1 cellular context compared by ENCODE assay signal in the genomic region with DNA sequence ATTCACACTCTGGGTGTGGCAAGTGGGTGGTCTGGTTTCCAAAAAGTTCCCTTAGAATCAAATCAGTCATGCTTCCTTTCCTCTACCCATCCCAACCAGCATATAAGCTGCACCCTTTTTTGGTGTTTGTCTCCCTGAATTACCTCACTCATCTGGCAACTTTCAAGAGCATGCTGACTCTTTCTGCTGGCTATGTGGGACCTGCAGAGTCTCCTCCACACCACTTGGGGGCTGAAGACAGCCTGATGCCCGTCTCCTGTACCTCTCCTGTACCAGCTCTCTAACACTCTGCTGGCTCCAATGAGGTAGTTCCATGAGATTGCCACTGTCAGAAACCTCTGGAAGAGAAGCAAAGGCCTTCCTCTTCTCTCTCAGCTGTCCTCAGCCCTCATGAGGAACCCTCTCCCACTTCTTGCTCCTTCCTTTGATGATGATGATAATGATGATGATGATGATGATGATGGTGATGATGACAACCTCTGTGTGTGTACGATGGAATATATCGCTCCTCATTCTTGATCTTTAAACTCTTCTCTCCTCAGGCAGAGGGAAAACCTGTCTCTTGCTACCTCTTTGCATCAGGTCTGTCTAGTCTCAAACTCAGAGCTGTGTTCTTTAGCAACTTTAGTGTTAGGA.
TF ChIP-seq lines count a peak whose summit lies in the region.

No MANE protein-coding gene starts in this region.

TF ChIP-seq in GM23338, 12 proteins besides CTCF, POLR2A, EP300 and RAD21:
- TF ChIP-seq ZNF462 (CRISPR knock-in tag; IDR thresholded peaks at IDR 0.05) (0 out of 2 replicates have a peak, but pooled peaks have one; percentile 4), EZH2 (IDR thresholded peaks at IDR 0.05; ENCODE audit: low read depth, unreplicated experiment) (no peak)
